Comparison of ENCODE assay signal across 17 cellular contexts in genomic region chr14:23494223-23494622, GRCh38. TPM values are rescaled to one million over a fixed set of nuclear protein-coding genes. Genes with fewer than 3 reads are reported as not detected.
DNase-seq lines count a peak whose midpoint lies in the region; TF ChIP-seq lines count a peak whose summit lies in the region.
"Had no signal": no experiment of that assay in that cellular context is flagged by ENCODE, and none has a peak within 500 bp of the region (broad histone marks: within the 10 kb centered on the region; RNA-seq: fewer than 3 reads in every experiment).

No MANE protein-coding gene starts in this region.

- H3K79me1 ChIP-seq in H9 (ENCODE audit: insufficient read depth, low read depth, low read length, poor library complexity, severe bottlenecking) = no peaks in the 10 kb centered on the region
- no peaks in the 10 kb centered on the region for H3K79me1 ChIP-seq in neuronal stem cell (ENCODE audit: low read depth, low read length)

- H3K9me3 Mint-ChIP-seq in H9 = no peaks in the 10 kb centered on the region

- H3K9ac ChIP-seq in H9 (ENCODE audit: extremely low read depth, insufficient read length, low read length) (no peak overlapping the region), NT2/D1 (ENCODE audit: insufficient read length, low read depth) (no peak overlapping the region), neuronal stem cell (ENCODE audit: low read depth, low read length, poor library complexity) (no peak overlapping the region)

- H3K23me2 ChIP-seq in H9 (ENCODE audit: insufficient read length, low read depth, low read length, poor library complexity, severe bottlenecking) = no peaks in the 10 kb centered on the region

- H4K5ac ChIP-seq in H9 (ENCODE audit: insufficient read length, low read depth, low read length) = no peak overlapping the region

- H2BK15ac ChIP-seq in H9 (ENCODE audit: low read depth, low read length) (no peak overlapping the region), neuronal stem cell (ENCODE audit: low read length) (no peak overlapping the region)

- H3K18ac ChIP-seq in H9 (ENCODE audit: insufficient read length, low read depth, low read length) (peak overlapping the region; percentile 1), neuronal stem cell (ENCODE audit: low read length) (no peak overlapping the region)

- H3K14ac ChIP-seq in H9 (ENCODE audit: insufficient read depth, low read length) (no peak overlapping the region), neuronal stem cell (ENCODE audit: low read length) (no peak overlapping the region)

- peak overlapping the region; percentile 63 to 99 (median 92) for H3K27ac Mint-ChIP-seq in H9

- no peak for TF ChIP-seq POLR2A in breast epithelium (IDR thresholded peaks at IDR 0.05)

- no peak overlapping the region for H3T11ph ChIP-seq in H9 (ENCODE audit: low read length)

- intact Hi-C loops in breast epithelium (cut with DNase I; ENCODE audit: low total_unique reads) = no loop called here

- no CpG with 5 or more reads among the region's 2 CpGs for WGBS in H9 (ENCODE audit: extremely low coverage, insufficient read length, low lambda C conversion rate)
- WGBS in neuronal stem cell (ENCODE audit: extremely low coverage in 2 of 2, insufficient read length in 2 of 2, insufficient replicate concordance in 1 of 2), 2 donors = no CpG with 5 or more reads among the region's 2 CpGs

- no peak overlapping the region for H3K4ac ChIP-seq in H9 (ENCODE audit: low read depth, low read length)
- no peak overlapping the region for H3K4ac ChIP-seq in neuronal stem cell (ENCODE audit: low read length)

- H3K4me1 ChIP-seq in H9 (ENCODE audit: insufficient read depth, low read length) (peaks cover 7% of the 10 kb centered on the region; the same call in 1 of the 2 replicates), NT2/D1 (ENCODE audit: insufficient read depth, insufficient read length) (no peaks in the 10 kb centered on the region), neuronal stem cell (ENCODE audit: control insufficient read depth in 2 of 2, insufficient read depth in 1 of 2, low read depth in 1 of 2, low read length in 2 of 2) (peaks cover 9 to 11% of the 10 kb centered on the region in 2 donors), breast epithelium (no peaks in the 10 kb centered on the region)
- H3K4me1 ChIP-seq: ascending aorta, gastrocnemius medialis, tibial nerve had no signal

- H4K8ac ChIP-seq in H9 (replicated peaks; ENCODE audit: insufficient read length, low read depth, low read length) (no peak overlapping the region), neuronal stem cell (ENCODE audit: low read depth, low read length) (no peak overlapping the region)

- H2BK20ac ChIP-seq in H9 (ENCODE audit: low read depth, low read length, poor library complexity, severe bottlenecking) = no peak overlapping the region

- H3K4me2 ChIP-seq in H9 (ENCODE audit: insufficient read depth, insufficient read length, low read length) = no peak overlapping the region
- no peak overlapping the region for H3K4me2 ChIP-seq in neuronal stem cell (ENCODE audit: insufficient read depth, low read length, poor library complexity, severe bottlenecking)

- no peak overlapping the region for H2AK5ac ChIP-seq in H9 (ENCODE audit: insufficient read length, low read length)
- no peak overlapping the region for H2AK5ac ChIP-seq in neuronal stem cell (ENCODE audit: low read depth, low read length)

- H2AFZ ChIP-seq in H9 (ENCODE audit: low read length) (no peak overlapping the region), neuronal stem cell (ENCODE audit: low read length) (peak overlapping the region; percentile 55)

- no peak overlapping the region for H2BK5ac ChIP-seq in H9 (ENCODE audit: insufficient read length, low read length)
- H2BK5ac ChIP-seq in neuronal stem cell (ENCODE audit: low read length) = no peak overlapping the region

- H3K4me3 Mint-ChIP-seq in H9 = peak overlapping the region in 1 of 2 experiments; percentile 8; a peak in 2 of 5 replicates

- no peaks in the 10 kb centered on the region for H3K79me2 ChIP-seq in H9 (ENCODE audit: insufficient read depth, low read length)

- H4K20me1 ChIP-seq in H9 (ENCODE audit: control insufficient read depth, insufficient read depth, insufficient read length) = no peaks in the 10 kb centered on the region

- H3K56ac ChIP-seq in H9 (ENCODE audit: insufficient read length, low read depth, low read length) = no peak overlapping the region

- no peaks in the 10 kb centered on the region for H3K27me3 Mint-ChIP-seq in H9 (ENCODE audit: low read depth)

- H2BK12ac ChIP-seq in H9 (ENCODE audit: insufficient read length, low read depth, low read length) (no peak overlapping the region), neuronal stem cell (ENCODE audit: low read length) (no peak overlapping the region)

- H3K4me3 ChIP-seq in NT2/D1 (ENCODE audit: insufficient read length, low read depth) (no peak overlapping the region), neuronal stem cell (ENCODE audit: low read length in 2 of 2) (no peak overlapping the region), breast epithelium (no peak overlapping the region)
- H3K4me3 ChIP-seq: ascending aorta, gastrocnemius medialis, tibial nerve had no signal

- H3K27me3 ChIP-seq in H9 (ENCODE audit: insufficient read depth, low read length) = no peaks in the 10 kb centered on the region
- no peaks in the 10 kb centered on the region for H3K27me3 ChIP-seq in NT2/D1 (ENCODE audit: insufficient read depth, insufficient read length)
- H3K27me3 ChIP-seq in neuronal stem cell (ENCODE audit: control insufficient read depth in 3 of 3, insufficient read depth in 3 of 3, low read depth in 1 of 3, low read length in 3 of 3) = no peaks in the 10 kb centered on the region
- no peaks in the 10 kb centered on the region for H3K27me3 ChIP-seq in breast epithelium
- H3K27me3 ChIP-seq: ascending aorta, gastrocnemius medialis, tibial nerve had no signal

- peaks cover 23 to 33% of the 10 kb centered on the region in 2 experiments for H3K4me1 Mint-ChIP-seq in H9

- H3K36me3 Mint-ChIP-seq in H9 (ENCODE audit: insufficient read depth in 1 of 3, low read depth in 3 of 3) = no peaks in the 10 kb centered on the region

- H3K27ac ChIP-seq in H9 (ENCODE audit: insufficient read length, low read depth, low read length) = no peak overlapping the region
- peak overlapping the region; percentile 78 for H3K27ac ChIP-seq in neuronal stem cell (replicated peaks; ENCODE audit: low read length)
- no peak overlapping the region for H3K27ac ChIP-seq in breast epithelium
- H3K27ac ChIP-seq: ascending aorta, gastrocnemius medialis, tibial nerve had no signal

- H3K36me3 ChIP-seq in NT2/D1 (ENCODE audit: insufficient read depth, insufficient read length, low read length) (no peaks in the 10 kb centered on the region), neuronal stem cell (replicated peaks in 1 of 2; ENCODE audit: control insufficient read depth in 2 of 2, insufficient read depth in 2 of 2, low read length in 2 of 2) (no peaks in the 10 kb centered on the region), breast epithelium (no peaks in the 10 kb centered on the region)
- H3K36me3 ChIP-seq: ascending aorta, gastrocnemius medialis had no signal

- H4K91ac ChIP-seq in H9 (ENCODE audit: insufficient read length, low read depth, low read length) (no peak overlapping the region), neuronal stem cell (ENCODE audit: low read depth, low read length, poor library complexity) (no peak overlapping the region)

- H2BK120ac ChIP-seq in H9 (ENCODE audit: low read depth, low read length, poor library complexity, severe bottlenecking) (no peak overlapping the region), neuronal stem cell (ENCODE audit: low read depth, low read length) (no peak overlapping the region)

- H3K9me3 ChIP-seq in H9 (ENCODE audit: control insufficient read depth, low read depth, low read length) = no peaks in the 10 kb centered on the region
- H3K9me3 ChIP-seq in NT2/D1 (ENCODE audit: insufficient read depth, low read length) = no peaks in the 10 kb centered on the region
- H3K9me3 ChIP-seq in neuronal stem cell (replicated peaks in 1 of 2; ENCODE audit: control insufficient read depth in 2 of 2, insufficient read depth in 1 of 2, low read depth in 1 of 2, low read length in 2 of 2) = no peaks in the 10 kb centered on the region
- H3K9me3 ChIP-seq in breast epithelium = no peaks in the 10 kb centered on the region
- H3K9me3 ChIP-seq: ascending aorta, gastrocnemius medialis, tibial nerve had no signal

- no peak for TF ChIP-seq CTCF in H9 (conservative IDR thresholded peaks at IDR 0.05)
- no peak for TF ChIP-seq CTCF in breast epithelium (IDR thresholded peaks at IDR 0.05)

- DNase-seq in H9 (peak; percentile 75), NT2/D1 (ENCODE audit: low read depth, low spot score) (peak; percentile 51), hepatic stellate cell (ENCODE audit: low spot score) (peak; percentile 31), neuronal stem cell (ENCODE audit: low spot score) (peak; percentile 75), NCI-H2081 treated with DMSO at 0.1 percent for 48 hours (lab: John Stamatoyannopoulos, UW) (no peak), globus pallidus (ENCODE audit: low spot score) (no peak), breast epithelium (ENCODE audit: low spot score in 2 of 2) (no peak)
- DNase-seq: effector CD4-positive, alpha-beta T cell; gastrocnemius medialis; kidney glomerular epithelial cell; NCI-H1930; SHP77; stimulated activated CD4-positive, alpha-beta T cell treated with anti-CD3 and anti-CD28 coated beads, Interleukin-2, amount 100 ng/mL, for 48 hours; T-helper 9 cell had no signal

- H3K23ac ChIP-seq in H9 (ENCODE audit: insufficient read length, low read depth, low read length) (no peak overlapping the region), neuronal stem cell (ENCODE audit: low read depth, low read length, poor library complexity) (no peak overlapping the region)

RNA-seq across cellular contexts. Expression of gene NGDN, which starts 24.7 kb away (rescaled TPM):
- total RNA-seq in H9 (2021) = 51.7 and 53.1 TPM in 2 replicates
- polyA plus RNA-seq in neuronal stem cell (2013, experiment 1 of 2) = 75.8 TPM
- polyA plus RNA-seq in neuronal stem cell (2013, experiment 2 of 2) = 73.0 TPM
- 10 to 100 TPM; 39.8 to 58.8 (median 42.3) TPM for total RNA-seq in breast epithelium

RNA-seq across cellular contexts. Expression of gene ZFHX2, which starts 57.3 kb away (rescaled TPM):
- 19.2 and 19.4 TPM in 2 replicates for total RNA-seq in H9 (2021)
- polyA plus RNA-seq in neuronal stem cell (2013, experiment 1 of 2) = 3.9 TPM
- 4.4 TPM for polyA plus RNA-seq in neuronal stem cell (2013, experiment 2 of 2)
- 1 to 10 TPM in 1 of 3 donors, under 1 TPM in 2; 0.48 to 1.2 (median 0.66) TPM for total RNA-seq in breast epithelium

RNA-seq across cellular contexts. Expression of gene MYH7, which starts 58.8 kb away (rescaled TPM):
- total RNA-seq in H9 (2021) = not detected in 2 replicates
- polyA plus RNA-seq in neuronal stem cell (2013, experiment 1 of 2) = 0.20 TPM
- 0.19 TPM for polyA plus RNA-seq in neuronal stem cell (2013, experiment 2 of 2)
- not detected for total RNA-seq in breast epithelium
- total RNA-seq: ascending aorta, Daoy had no signal

Comparison
In these comparisons a context has a peak if more than half of its experiments do, and no peak if none do; other contexts are left out.
1. DNase-seq: peak in H9 (single experiment), NT2/D1 (single experiment), hepatic stellate cell (single experiment) and neuronal stem cell (single experiment); none in NCI-H2081 treated with DMSO at 0.1 percent for 48 hours (single experiment), globus pallidus (single experiment) and breast epithelium (0 of 2).